17 cellular contexts compared by ENCODE assay signal in the genomic region with DNA sequence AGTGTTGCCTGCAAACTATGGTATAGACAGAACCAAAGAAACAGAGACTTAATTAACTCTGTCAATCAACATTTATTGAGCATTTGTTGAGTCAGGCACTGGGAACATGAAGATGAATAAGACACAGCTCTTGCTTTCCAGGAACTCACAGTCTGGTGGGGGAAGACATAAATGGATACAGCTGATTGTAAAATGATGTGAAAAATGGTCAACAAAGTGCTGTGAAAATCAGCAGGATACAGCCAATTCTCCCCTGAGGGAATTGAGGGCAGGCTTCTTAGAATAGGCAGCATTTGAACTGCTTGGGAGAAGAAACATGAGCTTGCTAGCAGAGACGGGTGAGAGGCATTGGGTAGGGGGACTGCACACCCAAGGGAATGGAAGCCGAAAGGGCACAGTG.
"Had no signal": no experiment of that assay in that cellular context is flagged by ENCODE, and none has a peak within 500 bp of the region (broad histone marks: within the 10 kb centered on the region; RNA-seq: fewer than 3 reads in every experiment).

No MANE protein-coding gene starts in this region.

- H3K4me3 Mint-ChIP-seq: activated CD4-positive, alpha-beta memory T cell treated with anti-CD3 and anti-CD28 coated beads for 36 hours; activated T-helper 1 cell treated with anti-CD3 and anti-CD28 coated beads, Interleukin-12 subunit alpha, Interleukin-12 subunit beta, Interleukin-2, Interleukin-4 antibody, amounts not matched to agents 30 ng/mL and 10 ng/mL and 1 ng/mL, durations not matched to agents 14 hours and 24 hours and 36 hours; endodermal cell; naive thymus-derived CD4-positive, alpha-beta T cell; stimulated activated effector memory CD8-positive, alpha-beta T cell treated with anti-CD3 and anti-CD28 coated beads, Interleukin-12 subunit alpha, Interleukin-12 subunit beta, amount 100 ng/mL, for 72 hours had no signal

- DNase-seq: activated CD4-positive, alpha-beta memory T cell treated with anti-CD3 and anti-CD28 coated beads for 36 hours; activated gamma-delta T cell treated with Interleukin-2 at 50 U/mL for 16 hours; activated T-cell treated with anti-CD3 and anti-CD28 coated beads for 4 hours; endodermal cell; mesendoderm; naive thymus-derived CD4-positive, alpha-beta T cell; psoas muscle; right cardiac atrium; small intestine; stimulated activated CD4-positive, alpha-beta T cell treated with anti-CD3 and anti-CD28 coated beads, Interleukin-15, amount 100 ng/mL, for 24 hours; stimulated activated CD4-positive, alpha-beta T cell treated with anti-CD3 and anti-CD28 coated beads, Interleukin-4, amount 100 ng/mL, for 24 hours; upper lobe of right lung had no signal

- H3K36me3 ChIP-seq: upper lobe of right lung had no signal

- H3K79me2 ChIP-seq: hepatocyte had no signal

- H3K27me3 ChIP-seq: hepatocyte, upper lobe of right lung had no signal

- H3K27ac Mint-ChIP-seq: activated CD4-positive, alpha-beta memory T cell treated with anti-CD3 and anti-CD28 coated beads for 36 hours; activated naive CD4-positive, alpha-beta T cell treated with anti-CD3 and anti-CD28 coated beads, Interleukin-2, amount 50 U/mL, for 72 hours; activated T-helper 1 cell treated with anti-CD3 and anti-CD28 coated beads, Interleukin-12 subunit alpha, Interleukin-12 subunit beta, Interleukin-2, Interleukin-4 antibody, amounts not matched to agents 30 ng/mL and 10 ng/mL and 1 ng/mL, durations not matched to agents 14 hours and 24 hours and 36 hours; endodermal cell; naive thymus-derived CD4-positive, alpha-beta T cell; stimulated activated effector memory CD8-positive, alpha-beta T cell treated with anti-CD3 and anti-CD28 coated beads, Interleukin-12 subunit alpha, Interleukin-12 subunit beta, amount 100 ng/mL, for 72 hours had no signal

- H3K4me2 ChIP-seq: hepatocyte had no signal

- H3K27ac ChIP-seq: epithelial cell of prostate, hepatocyte, psoas muscle, upper lobe of right lung had no signal

- H3K4me1 Mint-ChIP-seq: endodermal cell; stimulated activated effector memory CD8-positive, alpha-beta T cell treated with anti-CD3 and anti-CD28 coated beads, Interleukin-12 subunit alpha, Interleukin-12 subunit beta, amount 100 ng/mL, for 72 hours had no signal

- H3K9me3 Mint-ChIP-seq: activated CD4-positive, alpha-beta memory T cell treated with anti-CD3 and anti-CD28 coated beads for 36 hours; activated naive CD4-positive, alpha-beta T cell treated with anti-CD3 and anti-CD28 coated beads, Interleukin-2, amount 50 U/mL, for 72 hours; activated T-helper 1 cell treated with anti-CD3 and anti-CD28 coated beads, Interleukin-12 subunit alpha, Interleukin-12 subunit beta, Interleukin-2, Interleukin-4 antibody, amounts not matched to agents 30 ng/mL and 10 ng/mL and 1 ng/mL, durations not matched to agents 14 hours and 24 hours and 36 hours; endodermal cell; stimulated activated effector memory CD8-positive, alpha-beta T cell treated with anti-CD3 and anti-CD28 coated beads, Interleukin-12 subunit alpha, Interleukin-12 subunit beta, amount 100 ng/mL, for 72 hours had no signal

- H3K27me3 Mint-ChIP-seq: activated CD4-positive, alpha-beta memory T cell treated with anti-CD3 and anti-CD28 coated beads for 36 hours had no signal

- H3K36me3 Mint-ChIP-seq: activated CD4-positive, alpha-beta memory T cell treated with anti-CD3 and anti-CD28 coated beads for 36 hours; activated naive CD4-positive, alpha-beta T cell treated with anti-CD3 and anti-CD28 coated beads, Interleukin-2, amount 50 U/mL, for 72 hours; naive thymus-derived CD4-positive, alpha-beta T cell; stimulated activated effector memory CD8-positive, alpha-beta T cell treated with anti-CD3 and anti-CD28 coated beads, Interleukin-12 subunit alpha, Interleukin-12 subunit beta, amount 100 ng/mL, for 72 hours had no signal

- H3K4me3 ChIP-seq: hepatocyte, psoas muscle, upper lobe of right lung had no signal

- H2AFZ ChIP-seq: hepatocyte had no signal

- ATAC-seq: activated naive CD4-positive, alpha-beta T cell treated with anti-CD3 and anti-CD28 coated beads, Interleukin-2, amount 50 U/mL, for 72 hours; naive thymus-derived CD4-positive, alpha-beta T cell; psoas muscle; right cardiac atrium; stimulated activated effector memory CD8-positive, alpha-beta T cell treated with anti-CD3 and anti-CD28 coated beads, Interleukin-12 subunit alpha, Interleukin-12 subunit beta, amount 100 ng/mL, for 72 hours; upper lobe of right lung had no signal

- H3K4me1 ChIP-seq: psoas muscle, upper lobe of right lung had no signal

- H3K9me3 ChIP-seq: psoas muscle, upper lobe of right lung had no signal
